Comparison of ENCODE assay signal across 20 cellular contexts in genomic region chr2:197940346-197940745, GRCh38.
DNase-seq lines count a peak whose midpoint lies in the region; TF ChIP-seq lines count a peak whose summit lies in the region.
"Had no signal": no experiment of that assay in that cellular context is flagged by ENCODE, and none has a peak within 500 bp of the region (broad histone marks: within the 10 kb centered on the region; RNA-seq: fewer than 3 reads in every experiment).

No MANE protein-coding gene starts in this region.

- H3K27me3 Mint-ChIP-seq in progenitor cell of endocrine pancreas, result no peaks in the 10 kb centered on the region
- H3K27me3 Mint-ChIP-seq: CD4-positive, CD25-positive, alpha-beta regulatory T cell had no signal

- H3K4me1 Mint-ChIP-seq in progenitor cell of endocrine pancreas (ENCODE audit: low read depth), result peaks cover 53% of the 10 kb centered on the region
- H3K4me1 Mint-ChIP-seq: B cell, IgD-negative memory B cell had no signal

- no peaks in the 10 kb centered on the region for H3K36me3 ChIP-seq in WERI-Rb-1
- H3K36me3 ChIP-seq: HAP-1 had no signal

- H3K27ac ChIP-seq in WERI-Rb-1, result no peak overlapping the region
- H3K27ac ChIP-seq: GM23248 had no signal

- no peak overlapping the region for H3K4me3 Mint-ChIP-seq in progenitor cell of endocrine pancreas (ENCODE audit: low read depth)
- H3K4me3 Mint-ChIP-seq: B cell; CD4-positive, CD25-positive, alpha-beta regulatory T cell; CD8-positive, alpha-beta memory T cell; IgD-negative memory B cell had no signal

- H3K36me3 Mint-ChIP-seq in progenitor cell of endocrine pancreas (ENCODE audit: insufficient read depth), result peaks cover 2% of the 10 kb centered on the region
- H3K36me3 Mint-ChIP-seq: CD8-positive, alpha-beta memory T cell; IgD-negative memory B cell had no signal

- peak overlapping the region; percentile 12 for H3K27ac Mint-ChIP-seq in progenitor cell of endocrine pancreas
- H3K27ac Mint-ChIP-seq: B cell; CD4-positive, CD25-positive, alpha-beta regulatory T cell; CD8-positive, alpha-beta memory T cell; IgD-negative memory B cell had no signal

- no peaks in the 10 kb centered on the region for H3K9me3 ChIP-seq in WERI-Rb-1 (ENCODE audit: severe bottlenecking)
- H3K9me3 ChIP-seq: HAP-1 had no signal

- no peaks in the 10 kb centered on the region for H3K27me3 ChIP-seq in WERI-Rb-1 (ENCODE audit: insufficient read depth, low read depth, severe bottlenecking)

- DNase-seq in NCI-H524 (lab: John Stamatoyannopoulos, UW) (peak; percentile 5 to 55), NCI-H82 treated with DMSO at 0.1 percent for 48 hours (lab: John Stamatoyannopoulos, UW; ENCODE audit: unreplicated experiment) (peak; percentile 49), WERI-Rb-1 (peak; percentile 20), progenitor cell of endocrine pancreas (ENCODE audit: low spot score, unreplicated experiment) (no peak), HCEC 1CT (no peak), NCI-H2081 treated with DMSO at 0.1 percent for 48 hours (lab: John Stamatoyannopoulos, UW) (no peak), dedifferentiated amniotic fluid mesenchymal stem cell (ENCODE audit: extremely low spot score) (no peak), globus pallidus (ENCODE audit: low spot score) (no peak)
- DNase-seq: C1 segment of cervical spinal cord; CD4-positive, CD25-positive, alpha-beta regulatory T cell; CD8-positive, alpha-beta memory T cell; COR-L47; DMS79 treated with DMSO at 0.1 percent for 48 hours; GF-D8; GM23248; KG1 had no signal

- H3K9me3 Mint-ChIP-seq in progenitor cell of endocrine pancreas (ENCODE audit: low read depth), result no peaks in the 10 kb centered on the region

- TF ChIP-seq CTCF in WERI-Rb-1 (IDR thresholded peaks at IDR 0.05; ENCODE audit: low read depth, low read length) (no peak), progenitor cell of endocrine pancreas (IDR thresholded peaks at IDR 0.05; ENCODE audit: unreplicated experiment) (no peak)

- no peak overlapping the region for H3K4me3 ChIP-seq in WERI-Rb-1 (ENCODE audit: low read depth, low read length)
- H3K4me3 ChIP-seq: GM12878, GM23248, HAP-1 had no signal

Comparison
In these comparisons a context has a peak if more than half of its experiments do, and no peak if none do; other contexts are left out.
1. DNase-seq: peak in NCI-H524 (2 of 2), NCI-H82 treated with DMSO at 0.1 percent for 48 hours (single experiment) and WERI-Rb-1 (single experiment); none in progenitor cell of endocrine pancreas (single experiment), HCEC 1CT (single experiment), NCI-H2081 treated with DMSO at 0.1 percent for 48 hours (single experiment), dedifferentiated amniotic fluid mesenchymal stem cell (single experiment) and globus pallidus (single experiment).